In the genomic region with DNA sequence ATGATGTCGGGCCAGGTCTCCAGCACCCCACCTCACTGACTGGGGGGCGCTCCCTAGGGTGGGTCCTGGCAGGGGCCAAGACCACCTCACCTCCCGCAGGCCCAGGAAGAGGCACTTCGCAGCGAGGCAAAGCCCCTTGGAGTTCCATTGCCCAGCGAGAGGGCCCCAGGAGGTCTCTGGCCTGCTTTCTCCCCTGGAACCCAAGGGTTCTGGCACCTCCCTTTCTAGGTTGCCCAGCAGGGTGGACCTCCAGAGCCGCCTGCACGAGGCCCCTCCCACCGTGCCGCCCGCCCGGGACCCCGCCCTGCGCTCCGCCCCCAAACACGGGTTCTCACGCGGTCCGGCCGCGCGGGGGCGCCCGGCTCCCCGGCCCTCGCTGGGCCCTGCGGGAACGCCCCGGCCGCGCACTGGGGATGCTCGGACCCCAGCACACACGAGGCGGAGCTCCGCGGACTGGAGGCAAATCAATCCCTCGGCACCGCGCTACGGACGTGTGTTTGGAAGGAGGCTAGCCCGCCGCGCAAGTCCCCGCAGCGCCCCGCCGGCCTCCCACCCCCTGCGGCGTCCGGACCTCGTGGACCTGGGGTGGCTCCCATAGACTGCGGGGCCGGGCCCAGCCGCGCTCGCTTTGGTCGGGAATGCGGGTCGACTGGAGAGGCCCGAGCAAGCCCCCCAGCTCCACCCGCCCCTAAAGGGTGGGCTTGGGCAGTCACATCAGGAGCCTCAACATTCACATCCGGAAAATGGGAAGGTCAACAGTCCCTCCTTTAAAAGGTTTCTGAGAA, we compare ENCODE assay signal across 8 cellular contexts.
DNase-seq lines count a peak whose midpoint lies in the region; TF ChIP-seq lines count a peak whose summit lies in the region.

No MANE protein-coding gene starts in this region.

- 60 to 80% methylated on average over 1 to 3 of the region's 63 CpGs for WGBS in thyroid gland, 2 donors

- peaks cover 7 to 24% of the 10 kb centered on the region in 2 donors for H3K4me1 ChIP-seq in thyroid gland

- no peaks in the 10 kb centered on the region for H3K36me3 Mint-ChIP-seq in neural crest cell (ENCODE audit: low read depth)

- peak; percentile 35 for DNase-seq in NCI-H2227 treated with DMSO at 0.1 percent for 48 hours (lab: John Stamatoyannopoulos, UW)
- DNase-seq in activated T-cell treated with anti-CD3 and anti-CD28 coated beads, Interleukin-2, amount 50 U/mL, for 1 hour: peak; percentile 72
- DNase-seq in fibroblast of peridontal ligament (ENCODE audit: extremely low read depth): peak; percentile 24
- peak; percentile 85 for DNase-seq in neural crest cell (ENCODE audit: low read depth, low spot score)
- peak; percentile 33 to 43 for DNase-seq in thyroid gland
- no peak for DNase-seq in GOT3 (lab: John Stamatoyannopoulos, UW)
- DNase-seq in NCI-H446 treated with DMSO at 0.1 percent for 48 hours (lab: John Stamatoyannopoulos, UW): no peak

- no peaks in the 10 kb centered on the region for H3K36me3 ChIP-seq in thyroid gland

- H3K9me3 ChIP-seq in thyroid gland: no peaks in the 10 kb centered on the region

- H3K27ac ChIP-seq in thyroid gland: no peak overlapping the region

- peaks cover 30% of the 10 kb centered on the region for H3K27me3 ChIP-seq in thyroid gland

- peak; percentile 27 for TF ChIP-seq CTCF in GM12873 (IDR thresholded peaks at IDR 0.05; ENCODE audit: insufficient read depth, low read depth, low read length, missing control alignments)
- peak; percentile 66 for TF ChIP-seq CTCF in neural crest cell (conservative IDR thresholded peaks at IDR 0.05)
- TF ChIP-seq CTCF in thyroid gland (IDR thresholded peaks at IDR 0.05): peak in 2 of 6 experiments; percentile 37 to 46

- no peak overlapping the region for H3K4me3 Mint-ChIP-seq in neural crest cell

- intact Hi-C loops in thyroid gland (cut with DNase I): no loop called here

- H3K27me3 Mint-ChIP-seq in neural crest cell (ENCODE audit: low read depth): peaks cover 39% of the 10 kb centered on the region

- no peak overlapping the region for H3K27ac Mint-ChIP-seq in neural crest cell (ENCODE audit: unreplicated experiment)

- no peak overlapping the region for H3K4me3 ChIP-seq in thyroid gland (replicated peaks in 1 of 3)

- TF ChIP-seq POLR2A in thyroid gland (IDR thresholded peaks at IDR 0.05): no peak

- H3K4me1 Mint-ChIP-seq in neural crest cell: peaks cover 30% of the 10 kb centered on the region

- H3K9me3 Mint-ChIP-seq in neural crest cell: no peaks in the 10 kb centered on the region

Comparison
In these comparisons a context has a peak if more than half of its experiments do, and no peak if none do; other contexts are left out.
1. DNase-seq: peak in NCI-H2227 treated with DMSO at 0.1 percent for 48 hours (single experiment), activated T-cell treated with anti-CD3 and anti-CD28 coated beads, Interleukin-2, amount 50 U/mL, for 1 hour (single experiment), fibroblast of peridontal ligament (single experiment), neural crest cell (single experiment) and thyroid gland (2 of 2); none in GOT3 (single experiment) and NCI-H446 treated with DMSO at 0.1 percent for 48 hours (single experiment).